16 cellular contexts compared by ENCODE assay signal in genomic region chr4:27154706-27155105, GRCh38.
DNase-seq lines count a peak whose midpoint lies in the region; ATAC-seq, FAIRE-seq and TF ChIP-seq lines count a peak whose summit lies in the region.
"Had no signal": no experiment of that assay in that cellular context is flagged by ENCODE, and none has a peak within 500 bp of the region (broad histone marks: within the 10 kb centered on the region; RNA-seq: fewer than 3 reads in every experiment).

No MANE protein-coding gene starts in this region.

- H3K4me3 Mint-ChIP-seq in activated CD8-positive, alpha-beta memory T cell treated with anti-CD3 and anti-CD28 coated beads, Interleukin-2, amount 10 ng/mL, durations not matched to agents 7 days and 5 days = no peak overlapping the region
- no peak overlapping the region for H3K4me3 Mint-ChIP-seq in mesothelial cell of epicardium
- H3K4me3 Mint-ChIP-seq: activated T-cell treated with anti-CD3 and anti-CD28 coated beads, Interleukin-2, amount 50 U/mL, for 72 hours had no signal

- no peak for FAIRE-seq in kidney (lab: Jason Lieb, UNC)
- FAIRE-seq: keratinocyte had no signal

- no peaks in the 10 kb centered on the region for H3K36me3 Mint-ChIP-seq in activated CD8-positive, alpha-beta memory T cell treated with anti-CD3 and anti-CD28 coated beads, Interleukin-2, amount 10 ng/mL, durations not matched to agents 7 days and 5 days
- H3K36me3 Mint-ChIP-seq in mesothelial cell of epicardium = no peaks in the 10 kb centered on the region

- no peak for DNase-seq in activated CD8-positive, alpha-beta memory T cell treated with anti-CD3 and anti-CD28 coated beads, Interleukin-2, amount 10 ng/mL, durations not matched to agents 7 days and 5 days
- DNase-seq in activated CD8-positive, alpha-beta memory T cell treated with anti-CD3 and anti-CD28 coated beads for 24 hours = no peak
- DNase-seq in T1000 (lab: John Stamatoyannopoulos, UW) = peak; percentile 68
- peak; percentile 89 for DNase-seq in islet precursor cell
- no peak for DNase-seq in GM10248 (ENCODE audit: extremely low spot score)
- DNase-seq in kidney = no peak
- no peak for DNase-seq in 8988T
- no peak for DNase-seq in mesothelial cell of epicardium (ENCODE audit: low spot score in 2 of 2, unreplicated experiment in 2 of 2)
- DNase-seq: ACHN; activated T-cell treated with anti-CD3 and anti-CD28 coated beads, Interleukin-2, amount 50 U/mL, for 72 hours; esophagus squamous epithelium; NCI-H187; occipital lobe; Peyer's patch; stimulated activated CD4-positive, alpha-beta T cell treated with anti-CD3 and anti-CD28 coated beads, Interleukin-4, amount 100 ng/mL, for 24 hours had no signal

- POLR2A ChIA-PET in GM10248 (lab: Yijun Ruan, JAX) = no interaction called here

- H3K27me3 Mint-ChIP-seq in activated CD8-positive, alpha-beta memory T cell treated with anti-CD3 and anti-CD28 coated beads, Interleukin-2, amount 10 ng/mL, durations not matched to agents 7 days and 5 days = peaks cover 9% of the 10 kb centered on the region
- no peaks in the 10 kb centered on the region for H3K27me3 Mint-ChIP-seq in mesothelial cell of epicardium (ENCODE audit: low read depth)

- no peak overlapping the region for H3K27ac Mint-ChIP-seq in activated CD8-positive, alpha-beta memory T cell treated with anti-CD3 and anti-CD28 coated beads, Interleukin-2, amount 10 ng/mL, durations not matched to agents 7 days and 5 days
- H3K27ac Mint-ChIP-seq in mesothelial cell of epicardium = no peak overlapping the region
- H3K27ac Mint-ChIP-seq: activated T-cell treated with anti-CD3 and anti-CD28 coated beads, Interleukin-2, amount 50 U/mL, for 72 hours had no signal

- ATAC-seq in activated CD8-positive, alpha-beta memory T cell treated with anti-CD3 and anti-CD28 coated beads, Interleukin-2, amount 10 ng/mL, durations not matched to agents 7 days and 5 days = peak; percentile 45
- ATAC-seq: activated T-cell treated with anti-CD3 and anti-CD28 coated beads, Interleukin-2, amount 50 U/mL, for 72 hours had no signal

- no peak overlapping the region for H3K4me3 ChIP-seq in kidney (ENCODE audit: low read length in 2 of 2)
- H3K4me3 ChIP-seq: esophagus squamous epithelium, Peyer's patch had no signal

- no peak overlapping the region for H3K9ac ChIP-seq in kidney (ENCODE audit: low read length in 2 of 2)

- H3K4me1 ChIP-seq in kidney (ENCODE audit: control insufficient read depth in 1 of 2, insufficient read depth in 1 of 2, low read depth in 1 of 2, low read length in 2 of 2) = no peaks in the 10 kb centered on the region
- H3K4me1 ChIP-seq: esophagus squamous epithelium, Peyer's patch had no signal

- TF ChIP-seq CTCF in GM10248 (IDR thresholded peaks at IDR 0.05; ENCODE audit: control extremely low read depth, extremely low read depth, low read depth, missing control alignments) = no peak
- TF ChIP-seq CTCF in kidney (IDR thresholded peaks at IDR 0.05; ENCODE audit: borderline replicate concordance, extremely low read depth, insufficient read depth) = no peak
- TF ChIP-seq CTCF in mesothelial cell of epicardium (IDR thresholded peaks at IDR 0.05; ENCODE audit: unreplicated experiment) = no peak

- CTCF ChIA-PET in activated CD8-positive, alpha-beta memory T cell treated with anti-CD3 and anti-CD28 coated beads, Interleukin-2, amount 10 ng/mL, durations not matched to agents 7 days and 5 days (lab: Charles Lee) = no interaction called here
- CTCF ChIA-PET in GM10248 (lab: Yijun Ruan, JAX) = interaction anchor here (0.8 kb wide), 1 partner anchor 9 kb away, joined by 3 read pairs; no protein-coding TSS in a partner anchor

- H3K4me1 Mint-ChIP-seq in activated CD8-positive, alpha-beta memory T cell treated with anti-CD3 and anti-CD28 coated beads, Interleukin-2, amount 10 ng/mL, durations not matched to agents 7 days and 5 days = peaks cover 4% of the 10 kb centered on the region
- peaks cover 10% of the 10 kb centered on the region for H3K4me1 Mint-ChIP-seq in mesothelial cell of epicardium

- intact Hi-C loops in kidney (cut with DNase I) = no loop called here

- no peaks in the 10 kb centered on the region for H3K36me3 ChIP-seq in kidney (ENCODE audit: control insufficient read depth in 1 of 2, insufficient read depth in 2 of 2, low read length in 2 of 2)
- H3K36me3 ChIP-seq: esophagus squamous epithelium, Peyer's patch had no signal

- H3K9me3 Mint-ChIP-seq in activated CD8-positive, alpha-beta memory T cell treated with anti-CD3 and anti-CD28 coated beads, Interleukin-2, amount 10 ng/mL, durations not matched to agents 7 days and 5 days (ENCODE audit: low read depth) = no peaks in the 10 kb centered on the region
- peaks cover 5% of the 10 kb centered on the region for H3K9me3 Mint-ChIP-seq in mesothelial cell of epicardium

- H3K9me3 ChIP-seq in kidney (ENCODE audit: control insufficient read depth in 1 of 2, low read length in 2 of 2) = no peaks in the 10 kb centered on the region
- H3K9me3 ChIP-seq: esophagus squamous epithelium, Peyer's patch had no signal

- no peak overlapping the region for H3K27ac ChIP-seq in kidney (ENCODE audit: low read depth in 2 of 2, low read length in 2 of 2)
- H3K27ac ChIP-seq: esophagus squamous epithelium, Peyer's patch had no signal

Comparison
In these comparisons a context has a peak if more than half of its experiments do, and no peak if none do; other contexts are left out.
1. DNase-seq: peak in T1000 (single experiment) and islet precursor cell (single experiment); none in activated CD8-positive, alpha-beta memory T cell treated with anti-CD3 and anti-CD28 coated beads, Interleukin-2, amount 10 ng/mL, durations not matched to agents 7 days and 5 days (single experiment), activated CD8-positive, alpha-beta memory T cell treated with anti-CD3 and anti-CD28 coated beads for 24 hours (single experiment), GM10248 (single experiment), kidney (single experiment), 8988T (single experiment) and mesothelial cell of epicardium (0 of 2).